10 cellular contexts compared by ENCODE assay signal in genomic region chr1:99218572-99218971, GRCh38.
"Had no signal": no experiment of that assay in that cellular context is flagged by ENCODE, and none has a peak within 500 bp of the region (broad histone marks: within the 10 kb centered on the region; RNA-seq: fewer than 3 reads in every experiment).

No MANE protein-coding gene starts in this region.

- DNase-seq: activated CD4-positive, alpha-beta T cell treated with anti-CD3 and anti-CD28 coated beads, Interleukin-2, amount 10 ng/mL, durations not matched to agents 24 days and 14 days; activated CD8-positive, alpha-beta memory T cell treated with anti-CD3 and anti-CD28 coated beads for 24 hours; activated naive CD4-positive, alpha-beta T cell treated with anti-CD3 and anti-CD28 coated beads, Interleukin-2, amount 10 ng/mL, durations not matched to agents 7 days and 5 days; effector CD4-positive, alpha-beta T cell; foreskin melanocyte; heart right ventricle; mammary epithelial cell; natural killer cell; posterior cingulate gyrus had no signal

- ATAC-seq: heart right ventricle, left lobe of liver, natural killer cell had no signal
